Comparison of ENCODE assay signal across 8 cellular contexts in the genomic region with DNA sequence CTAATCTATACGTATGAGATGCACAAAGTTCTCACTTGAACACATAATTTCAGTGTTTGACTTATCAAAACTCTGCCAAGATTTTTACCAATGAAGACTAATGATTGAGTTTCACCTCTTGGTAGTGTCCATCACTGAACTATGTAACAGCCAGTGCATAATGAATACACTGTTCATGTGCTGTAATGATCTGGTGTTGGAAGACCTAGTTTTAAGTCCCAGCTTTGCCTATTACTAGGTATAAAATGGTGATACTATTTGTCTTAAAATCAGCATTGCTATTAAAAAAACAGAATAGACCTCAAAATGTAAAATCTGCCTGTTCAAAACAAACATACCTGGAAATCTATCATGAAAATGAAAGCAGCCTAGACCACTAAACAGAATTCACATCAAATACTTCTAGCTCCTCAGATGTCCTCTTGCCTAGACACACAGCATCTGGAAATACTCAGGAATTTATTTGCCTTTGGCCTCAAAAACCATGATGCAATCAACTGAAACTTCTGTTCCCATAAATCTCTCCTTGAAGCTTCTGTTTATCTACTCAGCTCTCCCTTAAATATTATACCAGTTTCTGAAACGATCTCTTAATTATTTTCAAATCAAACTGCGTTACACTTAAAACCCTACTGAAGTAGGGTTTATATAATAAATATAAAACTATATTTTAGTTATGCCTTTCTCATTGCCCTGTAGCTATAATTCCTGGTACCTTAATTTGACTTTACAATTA. TPM values are rescaled to one million over a fixed set of nuclear protein-coding genes. Genes with fewer than 3 reads are reported as not detected.
DNase-seq lines count a peak whose midpoint lies in the region; ATAC-seq and TF ChIP-seq lines count a peak whose summit lies in the region.
"Had no signal": no experiment of that assay in that cellular context is flagged by ENCODE, and none has a peak within 500 bp of the region (broad histone marks: within the 10 kb centered on the region; RNA-seq: fewer than 3 reads in every experiment).

No MANE protein-coding gene starts in this region.

- peaks cover 21% of the 10 kb centered on the region for H3K4me1 ChIP-seq in stomach smooth muscle (ENCODE audit: control insufficient read depth, insufficient read depth, low read length)

- H3K27ac ChIP-seq in stomach smooth muscle (ENCODE audit: low read length) = peak overlapping the region; percentile 64

- no peak for TF ChIP-seq CTCF in foreskin fibroblast (IDR thresholded peaks at IDR 0.05; ENCODE audit: low read depth, low read length)

- H3K4me3 ChIP-seq in foreskin fibroblast (ENCODE audit: low read depth in 1 of 2, low read length in 2 of 2) (no peak overlapping the region), stomach smooth muscle (ENCODE audit: low read length in 2 of 2) (peak overlapping the region in 1 of 2 donors; percentile 10)

- DNase-seq in HEK293T (ENCODE audit: extremely low spot score) (no peak), SK-N-DZ (ENCODE audit: low spot score) (peak; percentile 70), foreskin fibroblast (peak; percentile 72 to 93), D341Med (ENCODE audit: low spot score) (no peak)
- DNase-seq in stimulated activated CD8-positive, alpha-beta memory T cell treated with anti-CD3 and anti-CD28 coated beads, Interleukin-4, amount 100 ng/mL, for 48 hours = no peak
- DNase-seq: stimulated activated naive CD4-positive, alpha-beta T cell had no signal

- no peaks in the 10 kb centered on the region for H3K9me3 ChIP-seq in stomach smooth muscle (ENCODE audit: control insufficient read depth in 2 of 2, low read length in 2 of 2)

- ATAC-seq in GM21447 (IDR thresholded peaks at IDR 0.05; ENCODE audit: unreplicated experiment) = no peak

- no peaks in the 10 kb centered on the region for H3K36me3 ChIP-seq in stomach smooth muscle (ENCODE audit: control insufficient read depth in 2 of 2, insufficient read depth in 2 of 2, low read length in 2 of 2)

- CTCF ChIA-PET in HEK293T (lab: Yijun Ruan, JAX) = interaction anchor here (0.5 to 1.8 kb wide), 3 partner anchors 16 to 36 kb away, joined by 3 to 6 read pairs (median 3); no protein-coding TSS in a partner anchor

- no peaks in the 10 kb centered on the region for H3K27me3 ChIP-seq in stomach smooth muscle (ENCODE audit: control insufficient read depth in 1 of 2, insufficient read depth in 2 of 2, low read length in 2 of 2)

- peak overlapping the region in 1 of 2 donors; percentile 29 for H3K9ac ChIP-seq in stomach smooth muscle (ENCODE audit: low read length in 2 of 2)

- POLR2A ChIA-PET in HEK293T (lab: Yijun Ruan, JAX) = interaction anchor here (1.3 to 2.4 kb wide), 2 partner anchors 26 to 38 kb away, joined by 3 to 9 read pairs; partner anchors contain the start of genes MRPS27 and PTCD2

TF ChIP-seq in HEK293T, 16 proteins besides CTCF, POLR2A, EP300 and RAD21:
- no peak for TF ChIP-seq ZNF384 (IDR thresholded peaks at IDR 0.05)
- no peak for TF ChIP-seq SUZ12 (IDR thresholded peaks at IDR 0.05)
- TF ChIP-seq ELF4 (IDR thresholded peaks at IDR 0.05) = no peak
- TF ChIP-seq TARDBP (IDR thresholded peaks at IDR 0.05) = no peak
- peak; percentile 50; the same call in 1 of the 2 replicates for TF ChIP-seq PKNOX1 (IDR thresholded peaks at IDR 0.05)
- TF ChIP-seq LEF1 (IDR thresholded peaks at IDR 0.05; ENCODE audit: borderline replicate concordance) = no peak
- TF ChIP-seq SP1 (IDR thresholded peaks at IDR 0.05) = no peak

RNA-seq across cellular contexts. Expression of gene MRPS27, which starts 38.1 kb away (rescaled TPM):
- polyA plus RNA-seq in SK-N-DZ (2014; cell fraction: cytosol; rRNA removed) = 137 and 146 TPM in 2 replicates
- polyA plus RNA-seq in SK-N-DZ (2014; cell fraction: nucleus; rRNA removed) = 58.5 and 66.6 TPM in 2 replicates

RNA-seq across cellular contexts. Expression of gene PTCD2, which starts 38.2 kb away (rescaled TPM):
- polyA plus RNA-seq in SK-N-DZ (2014; cell fraction: cytosol; rRNA removed) = 10.3 and 20.1 TPM in 2 replicates
- polyA plus RNA-seq in SK-N-DZ (2014; cell fraction: nucleus; rRNA removed) = 23.9 and 25.8 TPM in 2 replicates

Comparison
In these comparisons a context has a peak if more than half of its experiments do, and no peak if none do; other contexts are left out.
1. DNase-seq: peak in SK-N-DZ (single experiment) and foreskin fibroblast (2 of 2); none in HEK293T (single experiment), D341Med (single experiment) and stimulated activated CD8-positive, alpha-beta memory T cell treated with anti-CD3 and anti-CD28 coated beads, Interleukin-4, amount 100 ng/mL, for 48 hours (single experiment).